8 cellular contexts compared by ENCODE assay signal in the genomic region with DNA sequence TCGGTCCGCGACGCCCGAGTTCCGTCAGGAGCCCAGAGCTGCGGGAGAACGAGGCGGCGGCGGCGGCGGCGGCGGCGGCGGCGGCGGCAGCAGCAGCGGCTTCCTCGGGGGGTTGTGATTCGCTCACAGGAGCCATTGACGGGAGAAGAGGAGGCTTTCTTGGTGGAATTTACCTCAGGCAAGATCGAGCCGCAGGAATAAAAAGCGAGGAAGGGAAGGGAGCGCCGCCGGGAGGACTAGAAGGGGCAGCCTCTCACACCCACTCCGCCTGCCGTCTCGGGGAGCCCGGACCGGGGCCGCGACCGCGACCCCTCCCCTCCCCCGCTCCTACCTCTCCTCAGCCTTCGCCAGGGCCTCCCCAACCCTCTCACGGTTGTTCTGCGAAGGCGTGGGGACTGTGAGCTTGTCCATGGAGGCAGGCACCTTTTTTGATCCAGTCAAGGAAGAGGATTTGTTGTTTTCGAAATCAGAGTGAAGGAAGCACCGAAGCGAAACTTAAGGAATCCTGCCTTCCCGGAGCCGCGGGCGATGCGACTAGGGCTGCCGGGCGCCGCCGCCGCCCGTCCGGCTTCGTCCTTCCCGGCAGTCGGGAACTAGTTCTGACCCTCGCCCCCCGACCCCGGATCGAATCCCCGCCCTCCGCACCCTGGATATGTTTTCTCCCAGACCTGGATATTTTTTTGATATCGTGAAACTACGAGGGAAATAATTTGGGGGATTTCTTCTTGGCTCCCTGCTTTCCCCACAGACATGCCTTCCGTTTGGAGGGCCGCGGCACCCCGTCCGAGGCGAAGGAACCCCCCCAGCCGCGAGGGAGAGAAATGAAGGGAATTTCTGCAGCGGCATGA.
DNase-seq lines count a peak whose midpoint lies in the region; ATAC-seq and TF ChIP-seq lines count a peak whose summit lies in the region.

No MANE protein-coding gene starts in this region.

- no peaks in the 10 kb centered on the region for H3K9me3 ChIP-seq in HEK293 (ENCODE audit: control insufficient read depth, insufficient read depth, low read depth, low read length)
- H3K9me3 ChIP-seq in endocrine pancreas (ENCODE audit: control insufficient read depth, low read length), result no peaks in the 10 kb centered on the region

- H3K4me1 ChIP-seq in HEK293 (ENCODE audit: control insufficient read depth, insufficient read depth, low read length) (peaks cover 11% of the 10 kb centered on the region; the same call in 1 of the 2 replicates), endocrine pancreas (ENCODE audit: control insufficient read depth, insufficient read depth, low read length) (no peaks in the 10 kb centered on the region)

- TF ChIP-seq CTCF in GM12864 (IDR thresholded peaks at IDR 0.05; ENCODE audit: low read depth, low read length, missing control alignments) (no peak), HEK293 (tag by site-specific recombination; IDR thresholded peaks at IDR 0.05) (no peak), NB4 (IDR thresholded peaks at IDR 0.05; ENCODE audit: low read depth, low read length) (no peak)

- no peaks in the 10 kb centered on the region for H3K9me3 Mint-ChIP-seq in stimulated activated naive B cell treated with anti-CD40 and anti-IgM and Interleukin-4, amounts not matched to agents 10 μg/mL and 1 μg/mL and 100 μg/mL, for 72 hours

- H3K36me3 ChIP-seq in HEK293 (ENCODE audit: control insufficient read depth in 2 of 2, insufficient read depth in 1 of 2, low read length in 2 of 2) (no peaks in the 10 kb centered on the region), endocrine pancreas (ENCODE audit: control insufficient read depth, insufficient read depth, low read length) (no peaks in the 10 kb centered on the region)

- peaks cover 15 to 26% of the 10 kb centered on the region in 2 donors for H3K4me1 Mint-ChIP-seq in stimulated activated naive B cell treated with anti-CD40 and anti-IgM and Interleukin-4, amounts not matched to agents 10 μg/mL and 1 μg/mL and 100 μg/mL, for 72 hours

- H3K4me3 ChIP-seq in GM12864 (ENCODE audit: low read depth, low read length) (peak overlapping the region; percentile 96), HEK293 (ENCODE audit: low read depth, low read length) (peak overlapping the region; percentile 99), NB4 (ENCODE audit: low read depth, low read length) (peak overlapping the region; percentile 83), endocrine pancreas (ENCODE audit: control insufficient read depth, insufficient read depth, low read length) (peak overlapping the region; percentile 98)

- H3K9ac ChIP-seq in endocrine pancreas (ENCODE audit: control insufficient read depth, insufficient read depth, low read length), result peak overlapping the region; percentile 90

- no peaks in the 10 kb centered on the region for H3K27me3 ChIP-seq in endocrine pancreas (ENCODE audit: control insufficient read depth, insufficient read depth, low read length)

- peaks cover 0 to 6% of the 10 kb centered on the region in 2 donors for H3K36me3 Mint-ChIP-seq in stimulated activated naive B cell treated with anti-CD40 and anti-IgM and Interleukin-4, amounts not matched to agents 10 μg/mL and 1 μg/mL and 100 μg/mL, for 72 hours

- no peaks in the 10 kb centered on the region for H3K27me3 Mint-ChIP-seq in stimulated activated naive B cell treated with anti-CD40 and anti-IgM and Interleukin-4, amounts not matched to agents 10 μg/mL and 1 μg/mL and 100 μg/mL, for 72 hours

- CTCF ChIA-PET in HEK293 (lab: Yijun Ruan, JAX), result no interaction called here

- DNase-seq in GM12864 (ENCODE audit: low read depth) (no peak), NB4 (ENCODE audit: low read depth) (peak; percentile 69), midbrain (lab: John Stamatoyannopoulos, UW) (peak; percentile 62), amniotic stem cell (lab: John Stamatoyannopoulos, UW) (no peak)
- DNase-seq in activated CD8-positive, alpha-beta memory T cell treated with anti-CD3 and anti-CD28 coated beads for 48 hours (ENCODE audit: low read depth in 2 of 3, low spot score in 2 of 3), result peak; percentile 15 to 32 (median 21)
- DNase-seq in stimulated activated naive B cell treated with anti-CD40 and anti-IgM and Interleukin-4, amounts not matched to agents 10 μg/mL and 1 μg/mL and 100 μg/mL, for 72 hours, result no peak

- POLR2A ChIA-PET in HEK293 (lab: Yijun Ruan, JAX), result interaction anchor here (0.6 to 1.5 kb wide), 3 partner anchors 36 to 59 kb away, joined by 4 read pairs; no protein-coding TSS in a partner anchor

- TF ChIP-seq POLR2A in NB4 (IDR thresholded peaks at IDR 0.05; ENCODE audit: extremely low read depth, insufficient read length), result no peak

- peak overlapping the region; percentile 89 to 97 for H3K4me3 Mint-ChIP-seq in stimulated activated naive B cell treated with anti-CD40 and anti-IgM and Interleukin-4, amounts not matched to agents 10 μg/mL and 1 μg/mL and 100 μg/mL, for 72 hours

- peak; percentile 31 to 34 for ATAC-seq in stimulated activated naive B cell treated with anti-CD40 and anti-IgM and Interleukin-4, amounts not matched to agents 10 μg/mL and 1 μg/mL and 100 μg/mL, for 72 hours (replicated peaks)

- H3K27ac ChIP-seq in HEK293 (ENCODE audit: extremely low read depth, low read depth, low read length), result peak overlapping the region; percentile 99

- H3K27ac Mint-ChIP-seq in stimulated activated naive B cell treated with anti-CD40 and anti-IgM and Interleukin-4, amounts not matched to agents 10 μg/mL and 1 μg/mL and 100 μg/mL, for 72 hours, result peak overlapping the region; percentile 90

TF ChIP-seq in HEK293, 187 proteins besides CTCF, POLR2A, EP300 and RAD21 (continues in another document):
- TF ChIP-seq SP2 (tag by site-specific recombination; IDR thresholded peaks at IDR 0.05), result peak; percentile 7
- TF ChIP-seq ZNF600 (tag by site-specific recombination; IDR thresholded peaks at IDR 0.05), result peak; percentile 11; the same call in 1 of the 2 replicates
- TF ChIP-seq ZBTB10 (tag by site-specific recombination; IDR thresholded peaks at IDR 0.05), result no peak
- no peak for TF ChIP-seq ZNF548 (tag by site-specific recombination; IDR thresholded peaks at IDR 0.05)
- TF ChIP-seq ZBTB8A (tag by site-specific recombination; IDR thresholded peaks at IDR 0.05), result peak; percentile 74
- 0 out of 2 replicates have a peak, but pooled peaks have one; percentile 10 for TF ChIP-seq ZSCAN30 (tag by site-specific recombination; IDR thresholded peaks at IDR 0.05)
- TF ChIP-seq ZNF707 (tag by site-specific recombination; IDR thresholded peaks at IDR 0.05), result no peak
- peak; percentile 45 for TF ChIP-seq ZEB2 (tag by site-specific recombination; IDR thresholded peaks at IDR 0.05)
- no peak for TF ChIP-seq HOXC10 (CRISPR knock-in tag; IDR thresholded peaks at IDR 0.05)
- TF ChIP-seq, protein P1, sequence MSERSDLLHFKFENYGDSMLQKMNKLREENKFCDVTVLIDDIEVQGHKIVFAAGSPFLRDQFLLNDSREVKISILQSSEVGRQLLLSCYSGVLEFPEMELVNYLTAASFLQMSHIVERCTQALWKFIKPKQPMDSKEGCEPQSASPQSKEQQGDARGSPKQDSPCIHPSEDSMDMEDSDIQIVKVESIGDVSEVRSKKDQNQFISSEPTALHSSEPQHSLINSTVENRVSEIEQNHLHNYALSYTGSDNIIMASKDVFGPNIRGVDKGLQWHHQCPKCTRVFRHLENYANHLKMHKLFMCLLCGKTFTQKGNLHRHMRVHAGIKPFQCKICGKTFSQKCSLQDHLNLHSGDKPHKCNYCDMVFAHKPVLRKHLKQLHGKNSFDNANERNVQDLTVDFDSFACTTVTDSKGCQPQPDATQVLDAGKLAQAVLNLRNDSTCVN (tag by site-specific recombination; optimal IDR thresholded peaks at IDR 0.05), result peak; percentile 50
- TF ChIP-seq, protein P2, sequence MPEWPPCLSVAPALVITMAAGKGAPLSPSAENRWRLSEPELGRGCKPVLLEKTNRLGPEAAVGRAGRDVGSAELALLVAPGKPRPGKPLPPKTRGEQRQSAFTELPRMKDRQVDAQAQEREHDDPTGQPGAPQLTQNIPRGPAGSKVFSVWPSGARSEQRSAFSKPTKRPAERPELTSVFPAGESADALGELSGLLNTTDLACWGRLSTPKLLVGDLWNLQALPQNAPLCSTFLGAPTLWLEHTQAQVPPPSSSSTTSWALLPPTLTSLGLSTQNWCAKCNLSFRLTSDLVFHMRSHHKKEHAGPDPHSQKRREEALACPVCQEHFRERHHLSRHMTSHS (tag by site-specific recombination; IDR thresholded peaks at IDR 0.05), result no peak
- TF ChIP-seq KLF9 (tag by site-specific recombination; IDR thresholded peaks at IDR 0.05; ENCODE audit: low read depth), result peak; percentile 10; the same call in 1 of the 2 replicates
- no peak for TF ChIP-seq ZNF510 (tag by site-specific recombination; IDR thresholded peaks at IDR 0.05; ENCODE audit: insufficient replicate concordance)
- TF ChIP-seq ZSCAN16 (tag by site-specific recombination; IDR thresholded peaks at IDR 0.05), result no peak
- TF ChIP-seq GLI2 (tag by site-specific recombination; IDR thresholded peaks at IDR 0.05; ENCODE audit: borderline replicate concordance, low read depth), result no peak
- TF ChIP-seq KLF8 (tag by site-specific recombination; IDR thresholded peaks at IDR 0.05), result peak; percentile 47; the same call in 1 of the 2 replicates
- no peak for TF ChIP-seq BCL11A (tag by site-specific recombination; IDR thresholded peaks at IDR 0.05; ENCODE audit: low read depth)
- TF ChIP-seq ZNF133 (tag by site-specific recombination; IDR thresholded peaks at IDR 0.05), result no peak
- TF ChIP-seq ZNF433 (tag by site-specific recombination; IDR thresholded peaks at IDR 0.05; ENCODE audit: low read depth), result no peak
- TF ChIP-seq ZNF624 (tag by site-specific recombination; IDR thresholded peaks at IDR 0.05), result no peak

Comparison
In these comparisons a context has a peak if more than half of its experiments do, and no peak if none do; other contexts are left out.
1. DNase-seq: peak in NB4 (single experiment), activated CD8-positive, alpha-beta memory T cell treated with anti-CD3 and anti-CD28 coated beads for 48 hours (3 of 3) and midbrain (single experiment); none in GM12864 (single experiment), stimulated activated naive B cell treated with anti-CD40 and anti-IgM and Interleukin-4, amounts not matched to agents 10 μg/mL and 1 μg/mL and 100 μg/mL, for 72 hours (single experiment) and amniotic stem cell (single experiment).
2. Peak in every context shown above with its lines, with median percentiles within 50 percentile points of each other: H3K4me3 ChIP-seq.